In the genomic region with DNA sequence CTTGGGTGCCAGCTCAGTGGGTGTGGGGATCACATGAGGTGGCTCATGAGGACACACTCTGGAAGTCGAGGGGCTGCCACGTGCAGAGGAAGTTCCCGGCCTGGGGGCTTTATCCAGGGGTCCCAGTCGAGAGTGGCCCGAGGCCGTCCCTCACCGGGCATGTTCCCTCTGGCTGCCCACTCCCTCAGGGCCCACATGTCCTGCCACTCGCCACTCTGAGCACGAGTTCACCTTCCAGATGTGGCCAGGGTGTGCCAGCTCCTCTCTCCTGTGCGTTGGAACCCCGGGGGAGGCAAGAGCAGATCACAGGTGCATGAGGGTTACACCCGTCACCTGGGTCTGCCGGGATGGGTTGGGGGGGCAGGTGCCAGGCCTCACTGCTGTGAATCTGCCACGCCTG, we compare ENCODE assay signal across 27 cellular contexts.
"Had no signal": no experiment of that assay in that cellular context is flagged by ENCODE, and none has a peak within 500 bp of the region (broad histone marks: within the 10 kb centered on the region; RNA-seq: fewer than 3 reads in every experiment).

No MANE protein-coding gene starts in this region.

- ATAC-seq: natural killer cell had no signal

- H3K27ac ChIP-seq: left ventricle myocardium inferior, neural progenitor cell, neutrophil, ovary, right atrium auricular region, skin epidermis, suprapubic skin, thoracic aorta, tibial nerve, upper lobe of left lung had no signal

- DNase-seq: head of caudate nucleus; hippocampal formation; immature natural killer cell; left ventricle myocardium inferior; mesendoderm; naive B cell; natural killer cell; nephron progenitor cell; occipital lobe; ovary; stimulated activated CD4-positive, alpha-beta T cell treated with anti-CD3 and anti-CD28 coated beads, Interleukin-12 subunit alpha, Interleukin-12 subunit beta, amount 100 ng/mL, for 4 hours; stimulated activated CD4-positive, alpha-beta T cell treated with anti-CD3 and anti-CD28 coated beads, Interleukin-15, amount 100 ng/mL, for 24 hours; stimulated activated CD4-positive, alpha-beta T cell treated with anti-CD3 and anti-CD28 coated beads, Interleukin-2, amount 100 ng/mL, for 24 hours; stimulated activated CD4-positive, alpha-beta T cell treated with anti-CD3 and anti-CD28 coated beads, Interleukin-4, amount 100 ng/mL, for 1 hour; stimulated activated naive CD4-positive, alpha-beta T cell had no signal

- H3K4me3 Mint-ChIP-seq: immature natural killer cell; mesothelial cell of epicardium; natural killer cell; nephron progenitor cell; neural progenitor cell; stimulated activated naive CD8-positive, alpha-beta T cell treated with anti-CD3 and anti-CD28 coated beads, Interleukin-15, Interleukin-2, amounts not matched to agents 100 ng/mL and 50 ng/mL, for 24 hours had no signal

- H3K27me3 ChIP-seq: neural progenitor cell, neutrophil, ovary, right atrium auricular region, suprapubic skin, tibial nerve, upper lobe of left lung had no signal

- H3K4me2 ChIP-seq: neural progenitor cell had no signal

- H3K4me1 Mint-ChIP-seq: immature natural killer cell, mesothelial cell of epicardium, naive B cell, natural killer cell, nephron progenitor cell, neural progenitor cell had no signal

- H3K4me1 ChIP-seq: neural progenitor cell, suprapubic skin, tibial nerve, upper lobe of left lung had no signal

- H3K9me3 Mint-ChIP-seq: immature natural killer cell; mesothelial cell of epicardium; naive B cell; natural killer cell; nephron progenitor cell; neural progenitor cell; stimulated activated naive CD8-positive, alpha-beta T cell treated with anti-CD3 and anti-CD28 coated beads, Interleukin-15, Interleukin-2, amounts not matched to agents 100 ng/mL and 50 ng/mL, for 24 hours had no signal

- H2AFZ ChIP-seq: neural progenitor cell had no signal

- H3K36me3 Mint-ChIP-seq: immature natural killer cell, mesothelial cell of epicardium, naive B cell, natural killer cell had no signal

- H3K9me3 ChIP-seq: left ventricle myocardium inferior, neutrophil, ovary, right atrium auricular region, suprapubic skin, thoracic aorta, tibial nerve, upper lobe of left lung had no signal

- H3K27ac Mint-ChIP-seq: immature natural killer cell; mesothelial cell of epicardium; natural killer cell; nephron progenitor cell; neural progenitor cell; progenitor cell of endocrine pancreas; stimulated activated naive CD8-positive, alpha-beta T cell treated with anti-CD3 and anti-CD28 coated beads, Interleukin-15, Interleukin-2, amounts not matched to agents 100 ng/mL and 50 ng/mL, for 24 hours had no signal

- H3K36me3 ChIP-seq: neural progenitor cell, ovary had no signal

- H3K27me3 Mint-ChIP-seq: naive B cell; progenitor cell of endocrine pancreas; stimulated activated naive CD8-positive, alpha-beta T cell treated with anti-CD3 and anti-CD28 coated beads, Interleukin-15, Interleukin-2, amounts not matched to agents 100 ng/mL and 50 ng/mL, for 24 hours had no signal

- H3K4me3 ChIP-seq: left ventricle myocardium inferior, lung, neural progenitor cell, ovary, right atrium auricular region, skin epidermis, suprapubic skin, thoracic aorta, tibial nerve, upper lobe of left lung had no signal
